18 cellular contexts compared by ENCODE assay signal in the genomic region with DNA sequence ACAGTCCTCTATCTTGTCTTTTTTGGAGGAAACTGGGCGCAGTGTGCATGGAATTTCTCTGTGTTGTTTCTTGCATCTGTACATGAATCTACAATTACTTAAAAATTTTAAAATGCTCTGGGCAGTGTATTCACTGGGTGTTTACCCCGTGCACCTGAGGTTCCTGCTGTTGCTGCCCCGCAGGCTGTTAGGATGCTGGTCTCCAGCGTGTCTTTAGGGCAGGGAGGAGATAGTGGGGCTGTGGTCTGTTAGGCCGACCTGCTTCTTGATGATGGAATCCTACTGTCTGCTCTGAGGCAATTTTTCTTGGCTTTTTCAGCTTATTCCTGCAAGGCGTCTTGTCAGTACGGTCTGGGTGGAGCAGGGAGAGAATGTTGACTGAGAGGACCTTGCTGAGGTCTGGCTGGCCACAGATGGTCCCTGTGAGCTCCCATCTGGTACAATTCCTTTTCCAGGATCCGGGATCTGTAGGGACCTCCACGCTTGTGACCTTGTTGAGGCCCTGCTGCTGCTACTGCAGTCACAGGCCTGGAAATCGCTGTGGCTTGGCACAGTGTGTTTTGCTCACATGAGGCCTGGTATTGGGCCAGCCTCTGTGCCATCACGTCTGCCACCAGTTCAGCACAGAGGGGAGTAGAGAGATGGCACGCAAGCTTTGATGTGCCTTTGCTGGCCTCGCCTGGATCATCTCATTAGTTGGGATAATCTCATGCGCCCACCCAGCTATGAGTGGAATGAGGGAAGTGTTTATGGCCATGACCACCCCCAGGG. TPM values are rescaled to one million over a fixed set of nuclear protein-coding genes. Genes with fewer than 3 reads are reported as not detected.
DNase-seq lines count a peak whose midpoint lies in the region; ATAC-seq and TF ChIP-seq lines count a peak whose summit lies in the region.
"Had no signal": no experiment of that assay in that cellular context is flagged by ENCODE, and none has a peak within 500 bp of the region (broad histone marks: within the 10 kb centered on the region; RNA-seq: fewer than 3 reads in every experiment).

No MANE protein-coding gene starts in this region.

- H3K27ac Mint-ChIP-seq in brain = peak overlapping the region in 4 of 5 experiments; percentile 33 to 87 (median 80)
- no peak overlapping the region for H3K27ac Mint-ChIP-seq in stimulated activated naive CD8-positive, alpha-beta T cell treated with anti-CD3 and anti-CD28 coated beads, Interleukin-15, amount 100 ng/mL, for 72 hours
- H3K27ac Mint-ChIP-seq: activated CD4-positive, alpha-beta T cell treated with anti-CD3 and anti-CD28 coated beads, Interleukin-2, amount 10 ng/mL, durations not matched to agents 7 days and 5 days; activated naive CD4-positive, alpha-beta T cell treated with anti-CD3 and anti-CD28 coated beads, Interleukin-2, amount 50 U/mL, for 24 hours had no signal

- H3K4me1 Mint-ChIP-seq in brain = peaks cover 3% of the 10 kb centered on the region
- H3K4me1 Mint-ChIP-seq in stimulated activated naive CD8-positive, alpha-beta T cell treated with anti-CD3 and anti-CD28 coated beads, Interleukin-15, amount 100 ng/mL, for 72 hours = peaks cover 14% of the 10 kb centered on the region
- H3K4me1 Mint-ChIP-seq: activated naive CD4-positive, alpha-beta T cell treated with anti-CD3 and anti-CD28 coated beads, Interleukin-2, amount 50 U/mL, for 24 hours; immature natural killer cell had no signal

- H3K36me3 Mint-ChIP-seq in brain = peaks cover 91% of the 10 kb centered on the region

- peak; percentile 77 to 85 (median 82) for ATAC-seq in psoas muscle
- no peak for ATAC-seq in stimulated activated naive CD8-positive, alpha-beta T cell treated with anti-CD3 and anti-CD28 coated beads, Interleukin-15, amount 100 ng/mL, for 72 hours
- ATAC-seq: gastroesophageal sphincter, pancreas had no signal

- no peak for TF ChIP-seq POLR2A in tibial nerve (IDR thresholded peaks at IDR 0.05)

- TF ChIP-seq CTCF in brain (conservative IDR thresholded peaks at IDR 0.05) = no peak
- no peak for TF ChIP-seq CTCF in left ventricle myocardium inferior (IDR thresholded peaks at IDR 0.05; ENCODE audit: borderline replicate concordance)
- TF ChIP-seq CTCF in psoas muscle (IDR thresholded peaks at IDR 0.05) = no peak
- no peak for TF ChIP-seq CTCF in tibial nerve (IDR thresholded peaks at IDR 0.05)

- H3K9me3 ChIP-seq in left ventricle myocardium inferior (replicated peaks) (no peaks in the 10 kb centered on the region), psoas muscle (no peaks in the 10 kb centered on the region), tibial nerve (no peaks in the 10 kb centered on the region)
- H3K9me3 ChIP-seq: BE2C, gastroesophageal sphincter, pancreas had no signal

- H3K4me3 Mint-ChIP-seq in brain = no peak overlapping the region
- H3K4me3 Mint-ChIP-seq in stimulated activated naive CD8-positive, alpha-beta T cell treated with anti-CD3 and anti-CD28 coated beads, Interleukin-15, amount 100 ng/mL, for 72 hours = no peak overlapping the region
- H3K4me3 Mint-ChIP-seq: activated CD4-positive, alpha-beta T cell treated with anti-CD3 and anti-CD28 coated beads, Interleukin-2, amount 10 ng/mL, durations not matched to agents 7 days and 5 days; activated naive CD4-positive, alpha-beta T cell treated with anti-CD3 and anti-CD28 coated beads, Interleukin-2, amount 50 U/mL, for 24 hours; immature natural killer cell had no signal

- H3K27ac ChIP-seq in left ventricle myocardium inferior (replicated peaks) (peak overlapping the region; percentile 89), psoas muscle (peak overlapping the region; percentile 12), tibial nerve (no peak overlapping the region)
- H3K27ac ChIP-seq: cardiac muscle cell, gastroesophageal sphincter, pancreas had no signal

- no peaks in the 10 kb centered on the region for H3K27me3 ChIP-seq in left ventricle myocardium inferior (ENCODE audit: low read depth)
- no peaks in the 10 kb centered on the region for H3K27me3 ChIP-seq in psoas muscle (ENCODE audit: insufficient read depth in 3 of 3, low read length in 2 of 3)
- no peaks in the 10 kb centered on the region for H3K27me3 ChIP-seq in tibial nerve
- H3K27me3 ChIP-seq: BE2C, cardiac muscle cell, gastroesophageal sphincter, pancreas had no signal

- DNase-seq in ELF-1 (ENCODE audit: low read depth, low spot score) (peak; percentile 36), left ventricle myocardium inferior (peak; percentile 72), psoas muscle (peak in 1 of 2 donors; percentile 69), amniotic stem cell (lab: John Stamatoyannopoulos, UW) (no peak), 8988T (no peak), tibial nerve (ENCODE audit: low spot score in 2 of 2) (no peak)
- no peak for DNase-seq in stimulated activated naive CD8-positive, alpha-beta T cell treated with anti-CD3 and anti-CD28 coated beads, Interleukin-15, amount 100 ng/mL, for 72 hours
- DNase-seq: activated CD4-positive, alpha-beta T cell treated with anti-CD3 and anti-CD28 coated beads, Interleukin-2, amount 10 ng/mL, durations not matched to agents 7 days and 5 days; BE2C; DMS153; immature natural killer cell; NCI-H146; NCI-H510A had no signal

- H3K4me3 ChIP-seq in left ventricle myocardium inferior = no peak overlapping the region
- no peak overlapping the region for H3K4me3 ChIP-seq in psoas muscle
- no peak overlapping the region for H3K4me3 ChIP-seq in tibial nerve
- H3K4me3 ChIP-seq: cardiac muscle cell, gastroesophageal sphincter, pancreas had no signal

- H3K27me3 Mint-ChIP-seq in brain = no peaks in the 10 kb centered on the region
- no peaks in the 10 kb centered on the region for H3K27me3 Mint-ChIP-seq in stimulated activated naive CD8-positive, alpha-beta T cell treated with anti-CD3 and anti-CD28 coated beads, Interleukin-15, amount 100 ng/mL, for 72 hours
- H3K27me3 Mint-ChIP-seq: activated CD4-positive, alpha-beta T cell treated with anti-CD3 and anti-CD28 coated beads, Interleukin-2, amount 10 ng/mL, durations not matched to agents 7 days and 5 days; activated naive CD4-positive, alpha-beta T cell treated with anti-CD3 and anti-CD28 coated beads, Interleukin-2, amount 50 U/mL, for 24 hours had no signal

- H3K9me3 Mint-ChIP-seq in brain = no peaks in the 10 kb centered on the region
- no peaks in the 10 kb centered on the region for H3K9me3 Mint-ChIP-seq in stimulated activated naive CD8-positive, alpha-beta T cell treated with anti-CD3 and anti-CD28 coated beads, Interleukin-15, amount 100 ng/mL, for 72 hours
- H3K9me3 Mint-ChIP-seq: activated CD4-positive, alpha-beta T cell treated with anti-CD3 and anti-CD28 coated beads, Interleukin-2, amount 10 ng/mL, durations not matched to agents 7 days and 5 days; activated naive CD4-positive, alpha-beta T cell treated with anti-CD3 and anti-CD28 coated beads, Interleukin-2, amount 50 U/mL, for 24 hours; immature natural killer cell had no signal

- H3K4me1 ChIP-seq in left ventricle myocardium inferior (peaks cover 44% of the 10 kb centered on the region), psoas muscle (no peaks in the 10 kb centered on the region), tibial nerve (no peaks in the 10 kb centered on the region)
- H3K4me1 ChIP-seq: BE2C, gastroesophageal sphincter, pancreas had no signal

- H3K36me3 ChIP-seq in left ventricle myocardium inferior (peaks cover 72% of the 10 kb centered on the region), psoas muscle (ENCODE audit: insufficient read depth in 1 of 2, low read depth in 1 of 2) (peaks cover 2 to 83% of the 10 kb centered on the region in 2 donors), tibial nerve (peaks cover 0 to 82% (median 8%) of the 10 kb centered on the region in 3 donors)

- no peak for TF ChIP-seq EP300 in tibial nerve (IDR thresholded peaks at IDR 0.05)

- intact Hi-C loops in left ventricle myocardium inferior (cut with micrococcal nuclease) (no loop called here), psoas muscle (cut with DNase I) (no loop called here)

- 60 to 75% (median 67%) methylated on average over 14 of the region's 14 CpGs for WGBS in psoas muscle, 3 donors
- 83 to 85% methylated on average over 13 to 14 of the region's 14 CpGs for WGBS in tibial nerve, 2 donors

RNA-seq across cellular contexts. Expression of a gene that starts 22.8 kb away (rescaled TPM):
- 3.1 TPM for polyA plus RNA-seq in brain (ENCODE audit: insufficient read depth, low read depth, low replicate concordance)
- 2.0 TPM for total RNA-seq in left ventricle myocardium inferior
- 1 to 10 TPM in 2 of 4 donors, under 1 TPM in 2; 0.54 to 4.4 (median 1.1) TPM for total RNA-seq in psoas muscle
- 1 to 10 TPM in 1 of 3 donors, under 1 TPM in 2; 0.22 to 1.1 (median 0.92) TPM for polyA plus RNA-seq in psoas muscle
- total RNA-seq in tibial nerve = 1 to 10 TPM in 1 of 4 donors, under 1 TPM in 1, not detected in 2; 0.60 to 2.3 TPM

RNA-seq across cellular contexts. Expression of a gene that starts 29.2 kb away (rescaled TPM):
- polyA plus RNA-seq in brain (ENCODE audit: insufficient read depth, low read depth, low replicate concordance) = 231 TPM
- 52.0 TPM for total RNA-seq in left ventricle myocardium inferior
- total RNA-seq in psoas muscle = 10 to 100 TPM; 21.9 to 76.6 (median 48.3) TPM
- polyA plus RNA-seq in psoas muscle = 10 to 100 TPM; 20.7 to 47.6 (median 38.4) TPM
- total RNA-seq in tibial nerve = 10 to 100 TPM; 31.5 to 53.4 (median 43.8) TPM

RNA-seq across cellular contexts. Expression of a gene that starts 41.7 kb away (rescaled TPM):
- polyA plus RNA-seq in brain (ENCODE audit: insufficient read depth, low read depth, low replicate concordance) (21.1 TPM), psoas muscle (10 to 100 TPM in 1 of 3 donors, 1 to 10 TPM in 2; 3.7 to 12.7 (median 4.9) TPM)
- total RNA-seq in left ventricle myocardium inferior (22.0 TPM), psoas muscle (10 to 100 TPM in 1 of 4 donors, 1 to 10 TPM in 3; 4.2 to 11.8 (median 6.3) TPM), tibial nerve (10 to 100 TPM in 3 of 4 donors, 1 to 10 TPM in 1; 6.9 to 28.9 (median 13.4) TPM)

RNA-seq across cellular contexts. Expression of a gene that starts 43.3 kb away (rescaled TPM):
- 8.4 TPM for polyA plus RNA-seq in brain (ENCODE audit: insufficient read depth, low read depth, low replicate concordance)
- 16.9 TPM for total RNA-seq in left ventricle myocardium inferior
- total RNA-seq in psoas muscle = 1 to 10 TPM; 1.3 to 2.9 (median 1.5) TPM
- under 1 TPM; 0.35 to 0.47 (median 0.43) TPM for polyA plus RNA-seq in psoas muscle
- 1 to 10 TPM; 4.5 to 7.3 (median 5.6) TPM for total RNA-seq in tibial nerve

RNA-seq across cellular contexts. Expression of a gene that starts 48.2 kb away (rescaled TPM):
- polyA plus RNA-seq in brain (ENCODE audit: insufficient read depth, low read depth, low replicate concordance) (332 TPM), psoas muscle (100 to 1,000 TPM; 460 to 861 (median 645) TPM)
- total RNA-seq in left ventricle myocardium inferior (1,446 TPM), psoas muscle (1,000 to 10,000 TPM in 1 of 4 donors, 100 to 1,000 TPM in 3; 659 to 1,066 (median 865) TPM), tibial nerve (10 to 100 TPM in 1 of 4 donors, 1 to 10 TPM in 2, not detected in 1; 3.7 to 14.0 (median 9.6) TPM)

Comparison
In these comparisons a context has a peak if more than half of its experiments do, and no peak if none do; other contexts are left out.
1. DNase-seq: peak in ELF-1 (single experiment) and left ventricle myocardium inferior (single experiment); none in amniotic stem cell (single experiment), 8988T (single experiment), stimulated activated naive CD8-positive, alpha-beta T cell treated with anti-CD3 and anti-CD28 coated beads, Interleukin-15, amount 100 ng/mL, for 72 hours (0 of 2) and tibial nerve (0 of 2).
2. H3K27ac Mint-ChIP-seq: peak in brain (4 of 5); none in stimulated activated naive CD8-positive, alpha-beta T cell treated with anti-CD3 and anti-CD28 coated beads, Interleukin-15, amount 100 ng/mL, for 72 hours (0 of 2).
3. H3K27ac ChIP-seq: peak in left ventricle myocardium inferior (single experiment) and psoas muscle (single experiment); none in tibial nerve (0 of 4).